In the genomic region with DNA sequence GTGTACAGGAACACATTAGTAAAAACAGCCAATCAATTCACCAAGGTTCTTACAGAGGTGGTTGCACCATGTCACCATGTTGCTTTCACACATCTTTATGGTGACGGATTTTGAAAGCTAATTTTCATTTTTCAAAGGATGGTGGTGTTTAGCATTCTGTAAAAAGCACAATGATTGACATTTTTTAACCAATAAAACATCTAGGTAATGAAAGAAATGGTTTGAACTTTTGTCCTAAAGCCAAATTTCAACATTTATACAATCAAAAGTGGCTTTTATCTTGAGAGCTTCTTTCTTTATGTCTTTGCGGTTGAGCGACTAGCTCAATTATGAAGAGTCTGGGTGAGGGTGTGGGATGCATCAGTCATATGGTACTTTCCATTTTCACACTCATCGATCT, we compare ENCODE assay signal across 30 cellular contexts.
"Had no signal": no experiment of that assay in that cellular context is flagged by ENCODE, and none has a peak within 500 bp of the region (broad histone marks: within the 10 kb centered on the region; RNA-seq: fewer than 3 reads in every experiment).

No MANE protein-coding gene starts in this region.

- H3K4me3 Mint-ChIP-seq: dendritic cell treated with granulocyte-macrophage colony-stimulating factor and Interleukin-4, amounts not matched to agents 40 ng/mL and 50 ng/mL, for 4 days; effector memory CD8-positive, alpha-beta T cell; endodermal cell had no signal

- H3K36me3 ChIP-seq: colonic mucosa, esophagus muscularis mucosa, esophagus squamous epithelium, gastrocnemius medialis, gastroesophageal sphincter, heart left ventricle, heart right ventricle had no signal

- DNase-seq: colonic mucosa; cortex of kidney; dermis blood vessel endothelial cell; dorsolateral prefrontal cortex; effector CD4-positive, alpha-beta T cell; effector CD8-positive, alpha-beta T cell; effector memory CD4-positive, alpha-beta T cell; effector memory CD8-positive, alpha-beta T cell; endodermal cell; erythroblast; esophagus squamous epithelium; foreskin fibroblast; foreskin keratinocyte; foreskin melanocyte; gastrocnemius medialis; glutamatergic neuron; head of caudate nucleus; heart left ventricle; heart right ventricle; hippocampal formation had no signal

- H3K9me3 ChIP-seq: colonic mucosa, esophagus muscularis mucosa, esophagus squamous epithelium, gastrocnemius medialis, gastroesophageal sphincter, heart left ventricle, heart right ventricle had no signal

- H3K79me2 ChIP-seq: hepatocyte had no signal

- H3K4me3 ChIP-seq: colonic mucosa, coronary artery, dorsolateral prefrontal cortex, esophagus muscularis mucosa, esophagus squamous epithelium, gastrocnemius medialis, gastroesophageal sphincter, heart left ventricle, heart right ventricle, hepatocyte had no signal

- H3K27ac ChIP-seq: colonic mucosa, coronary artery, dorsolateral prefrontal cortex, epithelial cell of prostate, esophagus muscularis mucosa, esophagus squamous epithelium, foreskin keratinocyte, gastrocnemius medialis, gastroesophageal sphincter, heart left ventricle, heart right ventricle, hepatocyte had no signal

- H3K27me3 ChIP-seq: colonic mucosa, esophagus muscularis mucosa, esophagus squamous epithelium, foreskin keratinocyte, gastrocnemius medialis, gastroesophageal sphincter, heart left ventricle, heart right ventricle, hepatocyte had no signal

- H3K4me1 ChIP-seq: colonic mucosa, esophagus muscularis mucosa, esophagus squamous epithelium, foreskin keratinocyte, gastrocnemius medialis, gastroesophageal sphincter, heart left ventricle, heart right ventricle had no signal

- FAIRE-seq: endometrium, endothelial cell of umbilical vein, frontal cortex had no signal

- H3K27ac Mint-ChIP-seq: dendritic cell treated with granulocyte-macrophage colony-stimulating factor and Interleukin-4, amounts not matched to agents 40 ng/mL and 50 ng/mL, for 4 days; effector memory CD8-positive, alpha-beta T cell; endodermal cell had no signal

- H3K9me3 Mint-ChIP-seq: endodermal cell had no signal

- ATAC-seq: effector memory CD8-positive, alpha-beta T cell; esophagus mucosa; foreskin keratinocyte; gastrocnemius medialis; gastroesophageal sphincter; heart left ventricle; heart right ventricle had no signal

- H3K4me2 ChIP-seq: hepatocyte had no signal

- H3K4me1 Mint-ChIP-seq: endodermal cell had no signal

- H3K27me3 Mint-ChIP-seq: dendritic cell treated with granulocyte-macrophage colony-stimulating factor and Interleukin-4, amounts not matched to agents 40 ng/mL and 50 ng/mL, for 4 days; effector memory CD8-positive, alpha-beta T cell had no signal

- H2AFZ ChIP-seq: hepatocyte had no signal
